17 cellular contexts compared by ENCODE assay signal in genomic region chr9:4594994-4595393, GRCh38.
A peak's percentile ranks its signal among the peaks of the same experiment; 100 is the strongest.
DNase-seq lines count a peak whose midpoint lies in the region; ATAC-seq lines count a peak whose summit lies in the region.
"Had no signal": no experiment of that assay in that cellular context is flagged by ENCODE, and none has a peak within 500 bp of the region (broad histone marks: within the 10 kb centered on the region; RNA-seq: fewer than 3 reads in every experiment).

No MANE protein-coding gene starts in this region.

- no peak for DNase-seq in T-helper 1 cell
- DNase-seq in effector memory CD8-positive, alpha-beta T cell, result no peak
- DNase-seq in stimulated activated effector memory CD8-positive, alpha-beta T cell treated with anti-CD3 and anti-CD28 coated beads, Interleukin-12 subunit alpha, Interleukin-12 subunit beta, amount 100 ng/mL, for 72 hours (ENCODE audit: low spot score in 2 of 2), result no peak
- DNase-seq in NOMO-1 treated with DMSO at 0.1 percent for 48 hours (lab: John Stamatoyannopoulos, UW; ENCODE audit: unreplicated experiment), result no peak
- DNase-seq in activated naive CD8-positive, alpha-beta T cell treated with anti-CD3 and anti-CD28 coated beads, Interleukin-2, amount 50 U/mL, for 24 hours, result no peak
- DNase-seq: DMS 273 treated with DMSO at 0.1 percent for 48 hours, GDM1, KG1, NCI-H1436 treated with DMSO at 0.1 percent for 48 hours, NCI-H510A treated with DMSO at 0.1 percent for 48 hours, NCI-H82, Peyer's patch had no signal

- no peaks in the 10 kb centered on the region for H3K36me3 Mint-ChIP-seq in T-helper 1 cell treated with Interleukin-12 subunit alpha and Interleukin-12 subunit beta and Interleukin-4 antibody, amounts not matched to agents 30 μg/mL and 1 μg/mL, for 36 hours (ENCODE audit: low read depth)
- no peaks in the 10 kb centered on the region for H3K36me3 Mint-ChIP-seq in effector memory CD8-positive, alpha-beta T cell (ENCODE audit: insufficient read depth)
- no peaks in the 10 kb centered on the region for H3K36me3 Mint-ChIP-seq in stimulated activated effector memory CD8-positive, alpha-beta T cell treated with anti-CD3 and anti-CD28 coated beads, Interleukin-12 subunit alpha, Interleukin-12 subunit beta, amount 100 ng/mL, for 72 hours
- H3K36me3 Mint-ChIP-seq in activated naive CD8-positive, alpha-beta T cell treated with anti-CD3 and anti-CD28 coated beads, Interleukin-2, amount 50 U/mL, for 24 hours (ENCODE audit: low read depth), result no peaks in the 10 kb centered on the region

- H3K4me1 Mint-ChIP-seq in T-helper 1 cell treated with Interleukin-12 subunit alpha and Interleukin-12 subunit beta and Interleukin-4 antibody, amounts not matched to agents 30 μg/mL and 1 μg/mL, for 36 hours (ENCODE audit: low read depth), result peaks cover 14% of the 10 kb centered on the region
- peaks cover 23 to 28% of the 10 kb centered on the region in 2 donors for H3K4me1 Mint-ChIP-seq in effector memory CD8-positive, alpha-beta T cell (ENCODE audit: low read depth in 2 of 2)
- peaks cover 25% of the 10 kb centered on the region for H3K4me1 Mint-ChIP-seq in stimulated activated effector memory CD8-positive, alpha-beta T cell treated with anti-CD3 and anti-CD28 coated beads, Interleukin-12 subunit alpha, Interleukin-12 subunit beta, amount 100 ng/mL, for 72 hours
- H3K4me1 Mint-ChIP-seq in activated naive CD8-positive, alpha-beta T cell treated with anti-CD3 and anti-CD28 coated beads, Interleukin-2, amount 50 U/mL, for 24 hours, result peaks cover 25% of the 10 kb centered on the region

- ATAC-seq in GM19351 (IDR thresholded peaks at IDR 0.05; ENCODE audit: unreplicated experiment) (peak; percentile 46), GM21717 (IDR thresholded peaks at IDR 0.05; ENCODE audit: unreplicated experiment) (no peak)
- ATAC-seq in effector memory CD8-positive, alpha-beta T cell (replicated peaks), result peak; percentile 12
- peak; percentile 31 for ATAC-seq in stimulated activated effector memory CD8-positive, alpha-beta T cell treated with anti-CD3 and anti-CD28 coated beads, Interleukin-12 subunit alpha, Interleukin-12 subunit beta, amount 100 ng/mL, for 72 hours
- ATAC-seq in activated naive CD8-positive, alpha-beta T cell treated with anti-CD3 and anti-CD28 coated beads, Interleukin-2, amount 50 U/mL, for 24 hours, result no peak
- ATAC-seq: Right ventricle myocardium inferior had no signal

- no peaks in the 10 kb centered on the region for H3K9me3 Mint-ChIP-seq in T-helper 1 cell treated with Interleukin-12 subunit alpha and Interleukin-12 subunit beta and Interleukin-4 antibody, amounts not matched to agents 30 μg/mL and 1 μg/mL, for 36 hours
- peaks cover 0 to 2% of the 10 kb centered on the region in 2 donors for H3K9me3 Mint-ChIP-seq in effector memory CD8-positive, alpha-beta T cell
- no peaks in the 10 kb centered on the region for H3K9me3 Mint-ChIP-seq in stimulated activated effector memory CD8-positive, alpha-beta T cell treated with anti-CD3 and anti-CD28 coated beads, Interleukin-12 subunit alpha, Interleukin-12 subunit beta, amount 100 ng/mL, for 72 hours
- no peaks in the 10 kb centered on the region for H3K9me3 Mint-ChIP-seq in activated naive CD8-positive, alpha-beta T cell treated with anti-CD3 and anti-CD28 coated beads, Interleukin-2, amount 50 U/mL, for 24 hours
- H3K9me3 Mint-ChIP-seq: GM23338 had no signal

- H3K27ac Mint-ChIP-seq in T-helper 1 cell treated with Interleukin-12 subunit alpha and Interleukin-12 subunit beta and Interleukin-4 antibody, amounts not matched to agents 30 μg/mL and 1 μg/mL, for 36 hours, result peak overlapping the region; percentile 4
- H3K27ac Mint-ChIP-seq in effector memory CD8-positive, alpha-beta T cell, result peak overlapping the region; percentile 30 to 87
- no peak overlapping the region for H3K27ac Mint-ChIP-seq in stimulated activated effector memory CD8-positive, alpha-beta T cell treated with anti-CD3 and anti-CD28 coated beads, Interleukin-12 subunit alpha, Interleukin-12 subunit beta, amount 100 ng/mL, for 72 hours
- H3K27ac Mint-ChIP-seq in activated naive CD8-positive, alpha-beta T cell treated with anti-CD3 and anti-CD28 coated beads, Interleukin-2, amount 50 U/mL, for 24 hours, result no peak overlapping the region
- H3K27ac Mint-ChIP-seq: GM23338 had no signal

- no peak overlapping the region for H3K4me3 Mint-ChIP-seq in T-helper 1 cell treated with Interleukin-12 subunit alpha and Interleukin-12 subunit beta and Interleukin-4 antibody, amounts not matched to agents 30 μg/mL and 1 μg/mL, for 36 hours
- peak overlapping the region in 1 of 2 donors; percentile 7 for H3K4me3 Mint-ChIP-seq in effector memory CD8-positive, alpha-beta T cell
- H3K4me3 Mint-ChIP-seq in stimulated activated effector memory CD8-positive, alpha-beta T cell treated with anti-CD3 and anti-CD28 coated beads, Interleukin-12 subunit alpha, Interleukin-12 subunit beta, amount 100 ng/mL, for 72 hours, result no peak overlapping the region
- no peak overlapping the region for H3K4me3 Mint-ChIP-seq in activated naive CD8-positive, alpha-beta T cell treated with anti-CD3 and anti-CD28 coated beads, Interleukin-2, amount 50 U/mL, for 24 hours
- H3K4me3 Mint-ChIP-seq: GM23338 had no signal

- peaks cover 9% of the 10 kb centered on the region for H3K27me3 Mint-ChIP-seq in T-helper 1 cell treated with Interleukin-12 subunit alpha and Interleukin-12 subunit beta and Interleukin-4 antibody, amounts not matched to agents 30 μg/mL and 1 μg/mL, for 36 hours (ENCODE audit: low read depth)
- H3K27me3 Mint-ChIP-seq in effector memory CD8-positive, alpha-beta T cell, result no peaks in the 10 kb centered on the region
- H3K27me3 Mint-ChIP-seq in activated naive CD8-positive, alpha-beta T cell treated with anti-CD3 and anti-CD28 coated beads, Interleukin-2, amount 50 U/mL, for 24 hours, result no peaks in the 10 kb centered on the region

Comparison
In these comparisons a context has a peak if more than half of its experiments do, and no peak if none do; other contexts are left out.
1. H3K27ac Mint-ChIP-seq: peak in T-helper 1 cell treated with Interleukin-12 subunit alpha and Interleukin-12 subunit beta and Interleukin-4 antibody, amounts not matched to agents 30 μg/mL and 1 μg/mL, for 36 hours (single experiment) and effector memory CD8-positive, alpha-beta T cell (2 of 2); none in stimulated activated effector memory CD8-positive, alpha-beta T cell treated with anti-CD3 and anti-CD28 coated beads, Interleukin-12 subunit alpha, Interleukin-12 subunit beta, amount 100 ng/mL, for 72 hours (single experiment) and activated naive CD8-positive, alpha-beta T cell treated with anti-CD3 and anti-CD28 coated beads, Interleukin-2, amount 50 U/mL, for 24 hours (single experiment).
2. ATAC-seq: peak in GM19351 (single experiment), effector memory CD8-positive, alpha-beta T cell (single experiment) and stimulated activated effector memory CD8-positive, alpha-beta T cell treated with anti-CD3 and anti-CD28 coated beads, Interleukin-12 subunit alpha, Interleukin-12 subunit beta, amount 100 ng/mL, for 72 hours (single experiment); none in GM21717 (single experiment) and activated naive CD8-positive, alpha-beta T cell treated with anti-CD3 and anti-CD28 coated beads, Interleukin-2, amount 50 U/mL, for 24 hours (single experiment).